ENCODE assay signal across 1 cellular context in genomic region chr14:81400202-81400678, GRCh38.
TF ChIP-seq lines count a peak whose summit lies in the region.

Gene STON2, minus strand, starts transcription at chr14:81400324. Its CDS starts 1,942 bp downstream, at chr14:81398382.

TF ChIP-seq in K562, 482 proteins besides CTCF, POLR2A, EP300 and RAD21 (continued from another document and continues in another):
- TF ChIP-seq ARID3A (IDR thresholded peaks at IDR 0.05; ENCODE audit: borderline replicate concordance, low read depth, low read length) (0 out of 2 replicates have a peak, but pooled peaks have one; percentile 26), MEIS2 (IDR thresholded peaks at IDR 0.05; ENCODE audit: partially characterized antibody) (peak; percentile 93), UBTF (IDR thresholded peaks at IDR 0.05; ENCODE audit: borderline replicate concordance in 1 of 2, low read depth in 2 of 2, low read length in 2 of 2) (no peak), SMAD4 (CRISPR knock-in tag; conservative IDR thresholded peaks at IDR 0.05) (0 out of 2 replicates have a peak, but pooled peaks have one; percentile 16), ZKSCAN3 (CRISPR knock-in tag; IDR thresholded peaks at IDR 0.05) (no peak), ZKSCAN8 (CRISPR knock-in tag; IDR thresholded peaks at IDR 0.05) (no peak), PURB (CRISPR knock-in tag; IDR thresholded peaks at IDR 0.05; ENCODE audit: low read depth) (no peak), ELK1 (CRISPR knock-in tag; IDR thresholded peaks at IDR 0.05) (no peak), NR2C2 (CRISPR knock-in tag; IDR thresholded peaks at IDR 0.05) (no peak), NR2C2 (tag; IDR thresholded peaks at IDR 0.05) (no peak), GTF3C2 (IDR thresholded peaks at IDR 0.05; ENCODE audit: borderline replicate concordance, extremely low read depth, insufficient read length) (no peak), ZNF766 (CRISPR knock-in tag; conservative IDR thresholded peaks at IDR 0.05) (no peak), ATF6 (CRISPR knock-in tag; IDR thresholded peaks at IDR 0.05) (no peak), PKNOX1 (IDR thresholded peaks at IDR 0.05) (peak; percentile 97), HMG20B (CRISPR knock-in tag; IDR thresholded peaks at IDR 0.05) (no peak), FOXM1 (IDR thresholded peaks at IDR 0.05; ENCODE audit: low read depth) (no peak), FOXM1 (CRISPR knock-in tag; IDR thresholded peaks at IDR 0.05; ENCODE audit: low read depth) (no peak), ZNF696 (CRISPR knock-in tag; conservative IDR thresholded peaks at IDR 0.05) (no peak), NCOR1 (IDR thresholded peaks at IDR 0.05) (peak; percentile 42; the same call in 1 of the 2 replicates), ZNF175 (CRISPR knock-in tag; IDR thresholded peaks at IDR 0.05; ENCODE audit: low read depth) (0 out of 2 replicates have a peak, but pooled peaks have one; percentile 26), MCM5 (IDR thresholded peaks at IDR 0.05; ENCODE audit: low read depth) (no peak), ZNF699 (CRISPR knock-in tag; IDR thresholded peaks at IDR 0.05; ENCODE audit: insufficient replicate concordance) (no peak), KDM2B (CRISPR knock-in tag; IDR thresholded peaks at IDR 0.05) (no peak), USF1 (CRISPR knock-in tag; IDR thresholded peaks at IDR 0.05) (no peak), IRF1 (CRISPR knock-in tag; IDR thresholded peaks at IDR 0.05; ENCODE audit: borderline replicate concordance) (no peak), DNMT1 (IDR thresholded peaks at IDR 0.05) (no peak), BHLHE40 (IDR thresholded peaks at IDR 0.05; ENCODE audit: low read length) (peak; percentile 44; the same call in 1 of the 2 replicates), E2F8 (IDR thresholded peaks at IDR 0.05; ENCODE audit: low read depth, partially characterized antibody) (no peak), NFYB (IDR thresholded peaks at IDR 0.05; ENCODE audit: extremely low read depth, insufficient read length) (no peak), NBN (IDR thresholded peaks at IDR 0.05; ENCODE audit: low read depth) (0 out of 2 replicates have a peak, but pooled peaks have one; percentile 49), ELF2 (CRISPR knock-in tag; IDR thresholded peaks at IDR 0.05) (no peak), FOXJ2 (tag; IDR thresholded peaks at IDR 0.05) (no peak), ZNF668 (CRISPR knock-in tag; IDR thresholded peaks at IDR 0.05) (no peak), ILK (tag; IDR thresholded peaks at IDR 0.05; ENCODE audit: borderline replicate concordance, low read depth) (no peak), HDAC1 (IDR thresholded peaks at IDR 0.05) (peak in 1 of 2 experiments; percentile 78; a peak in 2 of 4 replicates), ZBTB5 (IDR thresholded peaks at IDR 0.05) (no peak), ZNF584 (CRISPR knock-in tag; IDR thresholded peaks at IDR 0.05; ENCODE audit: low read depth) (no peak), RNF2 (IDR thresholded peaks at IDR 0.05) (peak; percentile 66; the same call in 1 of the 2 replicates), ZBTB1 (CRISPR knock-in tag; IDR thresholded peaks at IDR 0.05; ENCODE audit: borderline replicate concordance, low read depth) (no peak), ATF3 (IDR thresholded peaks at IDR 0.05) (peak; percentile 46; the same call in 1 of the 2 replicates), ATF3 (CRISPR knock-in tag; conservative IDR thresholded peaks at IDR 0.05) (0 out of 2 replicates have a peak, but pooled peaks have one; percentile 37)
